22 cellular contexts compared by ENCODE assay signal in the genomic region with DNA sequence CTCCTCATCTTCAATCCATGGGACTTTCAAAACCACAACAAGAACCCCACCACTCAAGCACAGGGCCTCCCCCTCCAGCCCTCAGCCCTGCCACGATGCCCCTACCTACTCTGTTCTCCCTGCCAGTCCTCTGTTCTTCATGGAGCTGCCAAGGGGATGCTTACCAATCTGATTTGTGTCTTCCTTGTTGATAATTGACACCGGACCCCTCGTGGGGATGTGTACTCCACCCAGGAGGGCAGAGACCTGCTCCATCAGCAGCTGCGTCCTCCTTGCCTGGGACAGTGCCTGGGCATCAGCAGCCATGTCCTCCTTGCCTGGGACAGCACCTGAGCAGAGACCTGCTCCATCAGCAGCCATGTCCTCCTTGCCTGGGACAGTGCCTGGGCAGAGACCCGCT.
"Had no signal": no experiment of that assay in that cellular context is flagged by ENCODE, and none has a peak within 500 bp of the region (broad histone marks: within the 10 kb centered on the region; RNA-seq: fewer than 3 reads in every experiment).

No MANE protein-coding gene starts in this region.

- H3K9ac ChIP-seq: KMS-11 had no signal

- H3K27ac ChIP-seq: HL-60, KMS-11, RWPE1 had no signal

- H3K4me3 ChIP-seq: K562 had no signal

- H3K4me2 ChIP-seq: KMS-11 had no signal

- H3K4me3 Mint-ChIP-seq: IgD-negative memory B cell had no signal

- DNase-seq: Kasumi-1, MM.1S, NCI-H1092 treated with DMSO at 0.1 percent for 48 hours, NCI-H1436, NCI-H187, NCI-H2029, NCI-H2081 treated with DMSO at 0.1 percent for 48 hours, NCI-H2171, NCI-H226, NCI-H446, NCI-H510A, NCI-H524 treated with DMSO at 0.1 percent for 48 hours, NCI-H69, NCI-H774, SHP77 had no signal

- ATAC-seq: K562, Panc1, SK-N-SH treated with all-trans-retinoic acid at 6 μM for 48 hours had no signal
